8 cellular contexts compared by ENCODE assay signal in the genomic region with DNA sequence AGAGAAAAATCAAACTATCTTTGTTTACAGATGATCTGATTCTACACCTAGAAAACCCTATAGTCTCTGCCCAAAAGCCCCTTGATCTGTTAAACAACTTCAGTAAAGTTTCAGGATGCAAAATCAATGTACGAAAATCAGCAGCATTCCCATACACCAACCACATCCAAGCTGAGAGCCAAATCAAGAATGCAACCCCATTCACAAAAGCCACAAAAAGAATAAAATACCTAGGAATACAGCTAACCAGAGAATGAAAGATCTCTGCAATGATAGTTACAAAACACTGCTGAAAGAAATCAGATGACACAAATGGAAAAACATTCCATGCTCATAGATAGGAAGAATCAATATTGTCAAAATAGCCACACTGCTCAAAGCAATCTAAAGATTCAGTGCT.
"Had no signal": no experiment of that assay in that cellular context is flagged by ENCODE, and none has a peak within 500 bp of the region (broad histone marks: within the 10 kb centered on the region; RNA-seq: fewer than 3 reads in every experiment).

No MANE protein-coding gene starts in this region.

- H3K4me1 Mint-ChIP-seq: IgD-negative memory B cell had no signal

- DNase-seq: GM23248, GOT3, H7, HFFc6, KBM-7 had no signal

- H3K27me3 Mint-ChIP-seq: IgD-negative memory B cell had no signal

- H3K27ac Mint-ChIP-seq: HFFc6, IgD-negative memory B cell had no signal

- H3K27ac ChIP-seq: GM23248 had no signal

- H3K9me3 ChIP-seq: HAP-1 had no signal

- H3K36me3 ChIP-seq: HAP-1 had no signal

- H3K4me3 Mint-ChIP-seq: HFFc6, IgD-negative memory B cell had no signal

- H2AFZ ChIP-seq: GM23248 had no signal

- H3K9ac ChIP-seq: GM23248 had no signal

- H3K4me3 ChIP-seq: GM23248, HAP-1 had no signal

- H3K4me1 ChIP-seq: HAP-1 had no signal

- ATAC-seq: HCT116 had no signal
